In the genomic region with DNA sequence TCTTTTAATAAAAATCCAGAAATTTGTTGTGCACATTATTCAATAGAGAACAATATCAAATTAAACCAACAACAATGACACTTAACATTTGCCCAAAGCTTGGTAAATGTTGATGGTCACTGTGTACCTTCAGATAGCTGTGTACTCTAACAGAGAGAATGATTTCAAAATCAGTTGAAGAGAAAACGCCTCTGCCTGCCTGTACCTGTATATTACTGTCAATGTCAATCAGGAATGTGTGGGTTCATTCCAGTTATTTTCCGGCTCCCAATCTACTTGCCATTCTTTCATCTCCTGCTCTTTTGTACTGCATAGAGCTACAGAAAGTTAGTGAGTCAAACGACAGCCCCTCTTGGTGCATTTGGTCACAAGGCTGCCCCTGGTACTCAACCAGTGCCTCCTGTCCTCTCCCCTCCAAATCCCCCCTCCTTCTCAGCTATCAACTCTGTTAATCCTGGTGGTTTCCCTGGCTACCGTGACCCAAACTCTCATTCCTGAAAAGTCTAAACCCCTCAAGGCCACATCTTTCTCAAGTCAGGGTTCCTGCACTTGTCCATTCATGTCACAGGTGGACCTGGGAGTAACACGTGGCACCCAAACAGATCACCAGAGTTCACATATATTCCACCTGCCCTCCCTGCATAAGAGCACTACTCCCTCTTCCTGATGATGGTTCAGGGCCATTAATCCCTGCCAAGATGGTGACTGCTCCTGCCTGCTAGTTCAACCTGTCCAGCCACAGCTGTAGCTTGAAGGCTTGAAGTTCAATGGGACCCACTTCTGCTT, we compare ENCODE assay signal across 16 cellular contexts. TPM values are rescaled to one million over a fixed set of nuclear protein-coding genes. Genes with fewer than 3 reads are reported as not detected.
A peak's percentile ranks its signal among the peaks of the same experiment; 100 is the strongest.
DNase-seq lines count a peak whose midpoint lies in the region; ATAC-seq and TF ChIP-seq lines count a peak whose summit lies in the region.
"Had no signal": no experiment of that assay in that cellular context is flagged by ENCODE, and none has a peak within 500 bp of the region (broad histone marks: within the 10 kb centered on the region; RNA-seq: fewer than 3 reads in every experiment).

No MANE protein-coding gene starts in this region.

- H3K4me1 Mint-ChIP-seq in natural killer cell treated with Interleukin-12 subunit alpha and Interleukin-12 subunit beta and Interleukin-15 and Interleukin-18, amount 100 ng/mL, for 72 hours (ENCODE audit: low read depth in 2 of 2), result peaks cover 27% of the 10 kb centered on the region in 2 donors
- H3K4me1 Mint-ChIP-seq in natural killer cell (peaks cover 35 to 47% of the 10 kb centered on the region in 2 donors), glutamatergic neuron (ENCODE audit: low read depth, unreplicated experiment) (peaks cover 7% of the 10 kb centered on the region), neural crest cell (peaks cover 25% of the 10 kb centered on the region)

- H3K27ac Mint-ChIP-seq in natural killer cell treated with Interleukin-12 subunit alpha and Interleukin-12 subunit beta and Interleukin-15 and Interleukin-18, amount 100 ng/mL, for 72 hours, result peak overlapping the region; percentile 14 to 17
- H3K27ac Mint-ChIP-seq in natural killer cell (no peak overlapping the region), glutamatergic neuron (ENCODE audit: unreplicated experiment) (no peak overlapping the region), neural crest cell (ENCODE audit: unreplicated experiment) (no peak overlapping the region)

- H3K4me3 Mint-ChIP-seq in natural killer cell treated with Interleukin-12 subunit alpha and Interleukin-12 subunit beta and Interleukin-15 and Interleukin-18, amount 100 ng/mL, for 72 hours, result no peak overlapping the region
- no peak overlapping the region for H3K4me3 Mint-ChIP-seq in natural killer cell
- H3K4me3 Mint-ChIP-seq in glutamatergic neuron (ENCODE audit: unreplicated experiment), result peak overlapping the region; percentile 11
- H3K4me3 Mint-ChIP-seq in neural crest cell, result peak overlapping the region; percentile 9

- ATAC-seq in natural killer cell treated with Interleukin-12 subunit alpha and Interleukin-12 subunit beta and Interleukin-15 and Interleukin-18, amount 100 ng/mL, for 72 hours, result no peak
- ATAC-seq in natural killer cell, result no peak
- no peak for ATAC-seq in HG03025 (IDR thresholded peaks at IDR 0.05; ENCODE audit: low FRiP score, unreplicated experiment)
- ATAC-seq: A549, GM12878, PC-3 had no signal

- peaks cover 7% of the 10 kb centered on the region for H3K36me3 Mint-ChIP-seq in natural killer cell treated with Interleukin-12 subunit alpha and Interleukin-12 subunit beta and Interleukin-15 and Interleukin-18, amount 100 ng/mL, for 72 hours
- H3K36me3 Mint-ChIP-seq in natural killer cell, result no peaks in the 10 kb centered on the region
- H3K36me3 Mint-ChIP-seq in glutamatergic neuron (ENCODE audit: unreplicated experiment), result peaks cover 14% of the 10 kb centered on the region
- H3K36me3 Mint-ChIP-seq in neural crest cell (ENCODE audit: low read depth), result peaks cover 2% of the 10 kb centered on the region

- TF ChIP-seq CTCF in natural killer cell (IDR thresholded peaks at IDR 0.05), result no peak
- no peak for TF ChIP-seq CTCF in glutamatergic neuron (IDR thresholded peaks at IDR 0.05; ENCODE audit: partially characterized antibody, unreplicated experiment)
- no peak for TF ChIP-seq CTCF in neural crest cell (conservative IDR thresholded peaks at IDR 0.05)

- no peak for DNase-seq in natural killer cell treated with Interleukin-12 subunit alpha and Interleukin-12 subunit beta and Interleukin-15 and Interleukin-18, amount 100 ng/mL, for 72 hours (ENCODE audit: low spot score)
- DNase-seq in natural killer cell (no peak), glutamatergic neuron (no peak), neural crest cell (ENCODE audit: low read depth, low spot score) (no peak), T-helper 2 cell (no peak)
- DNase-seq in stimulated activated CD4-positive, alpha-beta T cell treated with anti-CD3 and anti-CD28 coated beads, Interleukin-1b, Interleukin-23, amount 100 ng/mL, for 48 hours, result no peak
- DNase-seq: DMS53; MV-4-11; NCI-H1436; NCI-H2081 treated with DMSO at 0.1 percent for 48 hours; NCI-H524 treated with DMSO at 0.1 percent for 48 hours; NK-92 treated with Interleukin-12 subunit alpha and Interleukin-12 subunit beta, amount 100 ng/mL, for 24 hours; PC-3 had no signal

- intact Hi-C loops in natural killer cell (cut with micrococcal nuclease), result no loop called here

- H3K27me3 Mint-ChIP-seq in natural killer cell treated with Interleukin-12 subunit alpha and Interleukin-12 subunit beta and Interleukin-15 and Interleukin-18, amount 100 ng/mL, for 72 hours, result no peaks in the 10 kb centered on the region
- H3K27me3 Mint-ChIP-seq in natural killer cell (ENCODE audit: low read depth in 2 of 2) (no peaks in the 10 kb centered on the region), glutamatergic neuron (ENCODE audit: unreplicated experiment) (peaks cover 5% of the 10 kb centered on the region), neural crest cell (ENCODE audit: low read depth) (no peaks in the 10 kb centered on the region)

- no peaks in the 10 kb centered on the region for H3K9me3 Mint-ChIP-seq in natural killer cell treated with Interleukin-12 subunit alpha and Interleukin-12 subunit beta and Interleukin-15 and Interleukin-18, amount 100 ng/mL, for 72 hours
- no peaks in the 10 kb centered on the region for H3K9me3 Mint-ChIP-seq in natural killer cell
- peaks cover 4% of the 10 kb centered on the region for H3K9me3 Mint-ChIP-seq in glutamatergic neuron (ENCODE audit: unreplicated experiment)
- H3K9me3 Mint-ChIP-seq in neural crest cell, result peaks cover 2% of the 10 kb centered on the region

RNA-seq across cellular contexts. Expression of a gene that starts 13.6 kb away (rescaled TPM):
- total RNA-seq in natural killer cell treated with Interleukin-12 subunit alpha and Interleukin-12 subunit beta and Interleukin-15 and Interleukin-18, amount 100 ng/mL, for 72 hours, result 1 to 10 TPM; 1.5 to 1.7 TPM
- total RNA-seq in natural killer cell (1 to 10 TPM; 4.1 to 6.9 (median 5.3) TPM), glutamatergic neuron (ENCODE audit: unreplicated experiment) (100 TPM), neural crest cell (13.8 and 14.2 TPM in 2 replicates)

Comparison
In these comparisons a context has a peak if more than half of its experiments do, and no peak if none do; other contexts are left out.
1. H3K27ac Mint-ChIP-seq: peak in natural killer cell treated with Interleukin-12 subunit alpha and Interleukin-12 subunit beta and Interleukin-15 and Interleukin-18, amount 100 ng/mL, for 72 hours (2 of 2); none in natural killer cell (0 of 2), glutamatergic neuron (single experiment) and neural crest cell (single experiment).
2. H3K4me3 Mint-ChIP-seq: peak in glutamatergic neuron (single experiment) and neural crest cell (single experiment); none in natural killer cell treated with Interleukin-12 subunit alpha and Interleukin-12 subunit beta and Interleukin-15 and Interleukin-18, amount 100 ng/mL, for 72 hours (single experiment) and natural killer cell (single experiment).